ENCODE assay signal across 15 cellular contexts in the genomic region with DNA sequence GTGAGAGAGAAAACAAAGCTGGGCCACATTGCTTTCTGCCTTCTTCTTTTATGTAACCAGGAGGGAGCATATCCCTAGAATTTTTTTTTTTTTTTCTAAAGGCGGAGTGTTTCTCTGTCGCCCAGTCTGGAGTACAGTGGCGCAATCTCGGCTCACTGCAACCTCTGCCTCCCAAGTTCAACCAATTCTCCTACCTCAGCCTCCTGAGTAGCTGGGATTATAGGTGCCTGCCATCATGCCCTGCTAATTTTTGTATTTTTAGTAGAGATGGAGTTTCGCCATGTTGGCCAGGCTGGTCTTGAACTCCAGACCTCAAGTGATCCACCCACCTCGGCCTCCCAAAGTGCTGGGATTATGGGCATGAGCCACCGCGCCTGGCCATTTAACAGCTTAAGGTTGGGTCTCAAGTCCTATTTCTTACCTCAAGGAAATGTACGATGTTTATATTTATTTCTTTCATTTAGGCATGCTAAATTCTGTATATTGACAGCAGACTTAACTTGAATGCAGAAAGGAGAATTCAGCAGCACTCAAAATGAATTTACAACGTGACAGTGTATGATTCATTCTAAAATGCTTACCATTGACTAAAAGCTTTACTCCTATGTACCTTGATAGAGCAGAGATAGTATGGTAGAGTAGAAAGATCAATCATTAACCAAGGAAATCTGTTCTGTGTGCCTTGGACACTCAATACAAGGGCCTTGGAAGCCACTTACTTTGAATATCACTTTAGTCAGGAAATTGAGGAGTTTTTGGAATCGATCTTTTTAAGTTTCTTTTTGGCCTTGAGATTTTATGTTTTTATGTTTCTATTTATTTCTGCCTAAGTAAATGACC.
DNase-seq lines count a peak whose midpoint lies in the region; ATAC-seq, FAIRE-seq and TF ChIP-seq lines count a peak whose summit lies in the region.
"Had no signal": no experiment of that assay in that cellular context is flagged by ENCODE, and none has a peak within 500 bp of the region (broad histone marks: within the 10 kb centered on the region; RNA-seq: fewer than 3 reads in every experiment).

No MANE protein-coding gene starts in this region.

- H3K36me3 Mint-ChIP-seq in brain = peaks cover 12% of the 10 kb centered on the region
- H3K36me3 Mint-ChIP-seq in progenitor cell of endocrine pancreas (ENCODE audit: insufficient read depth) = peaks cover 10% of the 10 kb centered on the region

- H4K20me1 ChIP-seq in Karpas-422 (ENCODE audit: insufficient read depth, low read depth, low read length) = no peaks in the 10 kb centered on the region

- H3K4me1 Mint-ChIP-seq in brain (peaks cover 60% of the 10 kb centered on the region), progenitor cell of endocrine pancreas (ENCODE audit: low read depth) (peaks cover 24% of the 10 kb centered on the region)

- peaks cover 3% of the 10 kb centered on the region for H3K27me3 Mint-ChIP-seq in brain
- no peaks in the 10 kb centered on the region for H3K27me3 Mint-ChIP-seq in progenitor cell of endocrine pancreas

- peaks cover 6 to 13% (median 10%) of the 10 kb centered on the region in 5 experiments for H3K9me3 Mint-ChIP-seq in brain
- peaks cover 10% of the 10 kb centered on the region for H3K9me3 Mint-ChIP-seq in progenitor cell of endocrine pancreas (ENCODE audit: low read depth)

- peak; percentile 56 for FAIRE-seq in D721Med (lab: Jason Lieb, UNC)
- FAIRE-seq: H54, urothelium cell line had no signal

- peak overlapping the region in 3 of 5 experiments; percentile 42 to 94 (median 74) for H3K27ac Mint-ChIP-seq in brain
- H3K27ac Mint-ChIP-seq in progenitor cell of endocrine pancreas = peak overlapping the region; percentile 79

- H3K4me2 ChIP-seq in Karpas-422 (ENCODE audit: low read depth, low read length, poor library complexity, severe bottlenecking) = no peak overlapping the region

- DNase-seq in D721Med (ENCODE audit: insufficient read length, low spot score) (no peak), progenitor cell of endocrine pancreas (ENCODE audit: low spot score, unreplicated experiment) (no peak), Karpas-422 (no peak)
- DNase-seq: activated CD4-positive, alpha-beta T cell treated with anti-CD3 and anti-CD28 coated beads, Interleukin-2, amount 50 U/mL, for 1 hour; GF-D8; glutamatergic neuron; NCI-H2029; stimulated activated CD4-positive, alpha-beta T cell treated with anti-CD3 and anti-CD28 coated beads, Interleukin-2, amount 100 ng/mL, for 24 hours had no signal

- no peak for TF ChIP-seq POLR2A in GM18505 (IDR thresholded peaks at IDR 0.05; ENCODE audit: borderline replicate concordance, extremely low read depth, insufficient read depth, insufficient read length)

- ATAC-seq in HG02981 (IDR thresholded peaks at IDR 0.05; ENCODE audit: unreplicated experiment) = peak; percentile 46
- ATAC-seq in GM18505 (IDR thresholded peaks at IDR 0.05; ENCODE audit: unreplicated experiment) = no peak
- no peak for ATAC-seq in GM21717 (IDR thresholded peaks at IDR 0.05; ENCODE audit: unreplicated experiment)

- H3K4me3 ChIP-seq in Karpas-422 (ENCODE audit: low read length) = no peak overlapping the region

- no peaks in the 10 kb centered on the region for H3K79me2 ChIP-seq in Karpas-422 (ENCODE audit: low read length)

- TF ChIP-seq CTCF in D721Med (IDR thresholded peaks at IDR 0.05; ENCODE audit: insufficient read depth, missing control alignments) (no peak), brain (conservative IDR thresholded peaks at IDR 0.05) (no peak), progenitor cell of endocrine pancreas (IDR thresholded peaks at IDR 0.05; ENCODE audit: unreplicated experiment) (no peak)

- H2AFZ ChIP-seq in Karpas-422 (ENCODE audit: low read length) = no peak overlapping the region

- no peaks in the 10 kb centered on the region for H3K27me3 ChIP-seq in Karpas-422 (ENCODE audit: low read length)

- no peak overlapping the region for H3K27ac ChIP-seq in Karpas-422 (ENCODE audit: low read length)
- H3K27ac ChIP-seq: C4-2B had no signal

- H3K9ac ChIP-seq in Karpas-422 (ENCODE audit: low read length) = no peak overlapping the region

- no peak overlapping the region for H3K4me3 Mint-ChIP-seq in brain
- peak overlapping the region; percentile 30 for H3K4me3 Mint-ChIP-seq in progenitor cell of endocrine pancreas (ENCODE audit: low read depth)

- H3K9me2 ChIP-seq in Karpas-422 (replicated peaks; ENCODE audit: insufficient read depth, low read length) = no peaks in the 10 kb centered on the region

- H3K4me1 ChIP-seq in Karpas-422 (ENCODE audit: low read length) = no peaks in the 10 kb centered on the region

- no peaks in the 10 kb centered on the region for H3K36me3 ChIP-seq in Karpas-422 (ENCODE audit: insufficient read depth, low read length)

- no peaks in the 10 kb centered on the region for H3K9me3 ChIP-seq in Karpas-422 (ENCODE audit: low read length)
